In the genomic region with DNA sequence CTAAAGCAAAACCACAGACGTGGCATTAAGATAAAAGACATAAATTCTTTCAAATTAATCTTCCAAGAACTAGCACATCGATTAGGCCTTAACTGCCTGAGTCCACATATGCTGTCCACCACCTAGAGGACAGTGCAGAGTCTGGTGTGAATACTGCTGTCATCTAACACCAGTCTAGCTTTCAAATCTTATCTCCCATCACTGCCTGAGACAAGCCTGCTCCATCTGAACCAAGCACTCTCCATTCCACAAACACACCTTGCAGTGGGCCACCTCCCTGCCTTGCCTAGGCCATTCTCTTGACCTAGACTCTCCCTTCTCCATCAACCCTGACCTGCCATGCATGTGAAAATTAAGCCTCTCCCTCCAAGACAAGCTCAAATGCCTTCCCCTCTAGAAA, we compare ENCODE assay signal across 15 cellular contexts.
A peak's percentile ranks its signal among the peaks of the same experiment; 100 is the strongest.
DNase-seq lines count a peak whose midpoint lies in the region; ATAC-seq and TF ChIP-seq lines count a peak whose summit lies in the region.
"Had no signal": no experiment of that assay in that cellular context is flagged by ENCODE, and none has a peak within 500 bp of the region (broad histone marks: within the 10 kb centered on the region; RNA-seq: fewer than 3 reads in every experiment).

No MANE protein-coding gene starts in this region.

- TF ChIP-seq CTCF in Loucy (conservative IDR thresholded peaks at IDR 0.05; ENCODE audit: low read length) (no peak), WERI-Rb-1 (IDR thresholded peaks at IDR 0.05; ENCODE audit: low read depth, low read length) (0 out of 2 replicates have a peak, but pooled peaks have one; percentile 9), parathyroid adenoma (IDR thresholded peaks at IDR 0.05) (no peak), upper lobe of right lung (IDR thresholded peaks at IDR 0.05) (no peak)

- H3K4me1 ChIP-seq in Loucy (ENCODE audit: insufficient read depth, low read length, poor library complexity, severe bottlenecking), result peaks cover 19% of the 10 kb centered on the region
- peaks cover 7% of the 10 kb centered on the region for H3K4me1 ChIP-seq in parathyroid adenoma
- peaks cover 3% of the 10 kb centered on the region for H3K4me1 ChIP-seq in upper lobe of right lung
- H3K4me1 ChIP-seq: A549 had no signal

- intact Hi-C loops in upper lobe of right lung (cut with DNase I), result no loop called here

- H4K20me1 ChIP-seq in Loucy (ENCODE audit: insufficient read depth, low read length, poor library complexity, severe bottlenecking), result no peaks in the 10 kb centered on the region

- no peaks in the 10 kb centered on the region for H3K9me3 ChIP-seq in Loucy (ENCODE audit: insufficient read depth, low read depth, low read length)
- no peaks in the 10 kb centered on the region for H3K9me3 ChIP-seq in WERI-Rb-1 (ENCODE audit: severe bottlenecking)
- H3K9me3 ChIP-seq in parathyroid adenoma (ENCODE audit: control insufficient read depth, low read length), result no peaks in the 10 kb centered on the region
- no peaks in the 10 kb centered on the region for H3K9me3 ChIP-seq in upper lobe of right lung
- H3K9me3 ChIP-seq: A549, BE2C had no signal

- H3K9me2 ChIP-seq in Loucy (replicated peaks; ENCODE audit: low read depth, low read length), result no peaks in the 10 kb centered on the region

- ATAC-seq in upper lobe of right lung (no peak), HG03460 (IDR thresholded peaks at IDR 0.05; ENCODE audit: unreplicated experiment) (no peak)
- ATAC-seq: A549 had no signal

- no peaks in the 10 kb centered on the region; the same call in 1 of the 2 replicates for H3F3A ChIP-seq in Loucy (ENCODE audit: low read depth)

- DNase-seq in WERI-Rb-1 (no peak), upper lobe of right lung (no peak), dermis blood vessel endothelial cell (no peak)
- no peak for DNase-seq in activated CD4-positive, alpha-beta T cell treated with anti-CD3 and anti-CD28 coated beads, Interleukin-2, amount 50 U/mL, for 1 hour
- DNase-seq: BE2C; CD4-positive, alpha-beta memory T cell; DMS79; EL; HCEC 1CT; HFFc6 had no signal

- H3K4me2 ChIP-seq in Loucy (ENCODE audit: low read depth, low read length, poor library complexity, severe bottlenecking) (no peak overlapping the region), parathyroid adenoma (ENCODE audit: low read length) (no peak overlapping the region)
- H3K4me2 ChIP-seq: A549 had no signal

- H3K9ac ChIP-seq in Loucy (ENCODE audit: low read depth, low read length, poor library complexity, severe bottlenecking) (peak overlapping the region; percentile 27), parathyroid adenoma (no peak overlapping the region)

- no peak overlapping the region for H3K27ac ChIP-seq in WERI-Rb-1
- peak overlapping the region; percentile 58 for H3K27ac ChIP-seq in parathyroid adenoma
- peak overlapping the region; percentile 55 for H3K27ac ChIP-seq in upper lobe of right lung
- H3K27ac ChIP-seq: A549, C4-2B had no signal

- no peak overlapping the region for H2AFZ ChIP-seq in Loucy (ENCODE audit: low read length)
- H2AFZ ChIP-seq in parathyroid adenoma, result no peak overlapping the region

- H3K36me3 ChIP-seq in Loucy (ENCODE audit: insufficient read depth, low read length) (peaks cover 12% of the 10 kb centered on the region; the same call in 1 of the 2 replicates), WERI-Rb-1 (no peaks in the 10 kb centered on the region), parathyroid adenoma (ENCODE audit: control insufficient read depth, insufficient read depth, low read length) (no peaks in the 10 kb centered on the region), upper lobe of right lung (no peaks in the 10 kb centered on the region)
- H3K36me3 ChIP-seq: BE2C had no signal

- H3K27me3 ChIP-seq in Loucy (ENCODE audit: insufficient read depth, low read length, poor library complexity, severe bottlenecking) (no peaks in the 10 kb centered on the region), WERI-Rb-1 (ENCODE audit: insufficient read depth, low read depth, severe bottlenecking) (no peaks in the 10 kb centered on the region), parathyroid adenoma (ENCODE audit: control insufficient read depth, insufficient read depth, low read length) (no peaks in the 10 kb centered on the region), upper lobe of right lung (no peaks in the 10 kb centered on the region)
- H3K27me3 ChIP-seq: BE2C had no signal

- H3K4me3 ChIP-seq in Loucy (ENCODE audit: low read length, poor library complexity, severe bottlenecking), result no peak overlapping the region
- no peak overlapping the region for H3K4me3 ChIP-seq in WERI-Rb-1 (ENCODE audit: low read depth, low read length)
- no peak overlapping the region for H3K4me3 ChIP-seq in parathyroid adenoma (ENCODE audit: low read depth, low read length)
- H3K4me3 ChIP-seq in upper lobe of right lung, result no peak overlapping the region
- H3K4me3 ChIP-seq: A549 had no signal

- H3K79me2 ChIP-seq in Loucy (ENCODE audit: insufficient read depth, low read length) (peaks cover 31% of the 10 kb centered on the region), parathyroid adenoma (no peaks in the 10 kb centered on the region)
